1 cellular context compared by ENCODE assay signal in genomic region chr12:32400866-32401265, GRCh38.
TF ChIP-seq lines count a peak whose summit lies in the region.

No MANE protein-coding gene starts in this region.

TF ChIP-seq in GM23338, 12 proteins besides CTCF, POLR2A, EP300 and RAD21 (continued from another document):
- TF ChIP-seq ZNF462 (CRISPR knock-in tag; IDR thresholded peaks at IDR 0.05) = no peak
